19 cellular contexts compared by ENCODE assay signal in genomic region chr2:102661846-102662245, GRCh38. TPM values are rescaled to one million over a fixed set of nuclear protein-coding genes. Genes with fewer than 3 reads are reported as not detected.
DNase-seq lines count a peak whose midpoint lies in the region; ATAC-seq, FAIRE-seq and TF ChIP-seq lines count a peak whose summit lies in the region.
"Had no signal": no experiment of that assay in that cellular context is flagged by ENCODE, and none has a peak within 500 bp of the region (broad histone marks: within the 10 kb centered on the region; RNA-seq: fewer than 3 reads in every experiment).

No MANE protein-coding gene starts in this region.

- H3K27ac Mint-ChIP-seq in activated CD4-positive, alpha-beta T cell treated with anti-CD3 and anti-CD28 coated beads for 36 hours: peak overlapping the region; percentile 55
- H3K27ac Mint-ChIP-seq: CD4-positive, alpha-beta memory T cell had no signal

- H3K4me3 ChIP-seq in hepatocyte: no peak overlapping the region
- no peak overlapping the region for H3K4me3 ChIP-seq in HepG2 (replicated peaks in 1 of 3; ENCODE audit: insufficient read depth in 1 of 3, low read depth in 2 of 3, low read length in 3 of 3)
- H3K4me3 ChIP-seq: A549, BLaER1 had no signal

- H3K4me1 ChIP-seq in hepatocyte (ENCODE audit: insufficient read depth) (no peaks in the 10 kb centered on the region), HepG2 (ENCODE audit: insufficient read depth, low read length) (0 out of 2 replicates have a peak, but pooled peaks cover 6% of the 10 kb centered on the region)

- 43% methylated on average over 5 of the region's 5 CpGs for WGBS in hepatocyte (ENCODE audit: low lambda C conversion rate, missing lambda C conversion rate)
- WGBS in HepG2 (ENCODE audit: low lambda C conversion rate): 61% methylated on average over 5 of the region's 5 CpGs

- ATAC-seq in activated CD4-positive, alpha-beta T cell treated with anti-CD3 and anti-CD28 coated beads for 36 hours: no peak
- ATAC-seq in HepG2: no peak
- ATAC-seq: A549, Right ventricle myocardium inferior had no signal

- BruUV-seq in HepG2 (replicated peaks; lab: Mats Ljungman, UMichigan): no TSS peak

- no peak for FAIRE-seq in HepG2 (lab: Jason Lieb, UNC)
- FAIRE-seq: A549, D721Med, RCC 7860 had no signal

- TF ChIP-seq POLR2A in HepG2 (IDR thresholded peaks at IDR 0.05; ENCODE audit: insufficient read depth in 1 of 2, low read depth in 2 of 2, low read length in 2 of 2): no peak

- H3K4me2 ChIP-seq in hepatocyte (no peak overlapping the region), HepG2 (ENCODE audit: low read depth, low read length) (no peak overlapping the region)
- H3K4me2 ChIP-seq: A549 had no signal

- H3K9ac ChIP-seq in HepG2 (ENCODE audit: insufficient read depth, low read depth, low read length): no peak overlapping the region
- H3K9ac ChIP-seq: BLaER1 had no signal

- TF ChIP-seq CTCF in hepatocyte (IDR thresholded peaks at IDR 0.05; ENCODE audit: poor library complexity) (no peak), HepG2 (CRISPR knock-in tag; IDR thresholded peaks at IDR 0.05) (no peak)

- H3K27me3 ChIP-seq in hepatocyte (no peaks in the 10 kb centered on the region), HepG2 (ENCODE audit: control insufficient read depth in 1 of 2, insufficient read depth in 2 of 2, low read length in 2 of 2) (peaks cover 0 to 16% of the 10 kb centered on the region in 2 experiments; a peak in 1 of 5 replicates)
- H3K27me3 ChIP-seq: BLaER1 had no signal

- in situ Hi-C loops in HepG2 (cut with HindIII; ENCODE audit: extremely low pct_ligation_motif_present, low pct_unique_long_range_greater_than_20kb): no loop called here

- H3K27me3 Mint-ChIP-seq in activated CD4-positive, alpha-beta T cell treated with anti-CD3 and anti-CD28 coated beads for 36 hours: no peaks in the 10 kb centered on the region

- H3K9me3 ChIP-seq in hepatocyte (ENCODE audit: low read depth) (no peaks in the 10 kb centered on the region), HepG2 (ENCODE audit: low read length) (no peaks in the 10 kb centered on the region)
- H3K9me3 ChIP-seq: A549, BLaER1 had no signal

- H3K4me3 Mint-ChIP-seq in activated CD4-positive, alpha-beta T cell treated with anti-CD3 and anti-CD28 coated beads for 36 hours: no peak overlapping the region

- intact Hi-C loops in activated CD4-positive, alpha-beta T cell treated with anti-CD3 and anti-CD28 coated beads for 36 hours (cut with DNase I, micrococcal nuclease): no loop called here
- intact Hi-C loops in HepG2 (cut with micrococcal nuclease; ENCODE audit: unreplicated experiment): no loop called here

- no peak for DNase-seq in activated CD4-positive, alpha-beta T cell treated with anti-CD3 and anti-CD28 coated beads for 36 hours
- DNase-seq in activated CD4-positive, alpha-beta T cell treated with anti-CD3 and anti-CD28 coated beads for 48 hours: no peak
- DNase-seq in HT-29 (ENCODE audit: low spot score) (peak; percentile 62), hepatocyte (ENCODE audit: low spot score) (peak; percentile 31), putamen (ENCODE audit: low spot score) (peak; percentile 11), SIG-M5 (lab: John Stamatoyannopoulos, UW) (no peak), SKM-1 treated with dmso at 0.1 percent for 144 hours (lab: John Stamatoyannopoulos, UW; ENCODE audit: unreplicated experiment) (no peak), HepG2 (ENCODE audit: low spot score) (no peak)
- DNase-seq: CD4-positive, alpha-beta memory T cell; KBM-7; NCI-H1105 treated with DMSO at 0.1 percent for 48 hours; NCI-H1694 treated with DMSO at 0.1 percent for 48 hours; NCI-H2227 treated with DMSO at 0.1 percent for 48 hours; NCI-H510A treated with DMSO at 0.1 percent for 48 hours had no signal

- POLR2A ChIA-PET in activated CD4-positive, alpha-beta T cell treated with anti-CD3 and anti-CD28 coated beads for 36 hours (lab: Charles Lee): no interaction called here
- POLR2A ChIA-PET in HepG2 (lab: Yijun Ruan, JAX): no interaction called here

- TF ChIP-seq EP300 in HepG2 (IDR thresholded peaks at IDR 0.05; ENCODE audit: low read depth in 2 of 2, low read length in 2 of 2): no peak
- TF ChIP-seq EP300 in HepG2 (CRISPR knock-in tag; IDR thresholded peaks at IDR 0.05; ENCODE audit: borderline replicate concordance): no peak

- no peak for TF ChIP-seq RAD21 in HepG2 (CRISPR knock-in tag; IDR thresholded peaks at IDR 0.05)

- H3K36me3 ChIP-seq in hepatocyte (replicated peaks; ENCODE audit: insufficient read depth, low read depth) (no peaks in the 10 kb centered on the region), HepG2 (replicated peaks in 1 of 2; ENCODE audit: control insufficient read depth in 1 of 2, insufficient read depth in 2 of 2, low read length in 2 of 2) (no peaks in the 10 kb centered on the region)
- H3K36me3 ChIP-seq: BLaER1 had no signal

- no peak overlapping the region for H3K27ac ChIP-seq in hepatocyte
- H3K27ac ChIP-seq in HepG2 (ENCODE audit: extremely low read length, insufficient read depth, low read length): no peak overlapping the region
- H3K27ac ChIP-seq: BLaER1 had no signal

- H3K36me3 Mint-ChIP-seq in activated CD4-positive, alpha-beta T cell treated with anti-CD3 and anti-CD28 coated beads for 36 hours (ENCODE audit: low read depth): no peaks in the 10 kb centered on the region
- H3K36me3 Mint-ChIP-seq: CD4-positive, alpha-beta memory T cell had no signal

- no peaks in the 10 kb centered on the region for H4K20me1 ChIP-seq in hepatocyte (ENCODE audit: insufficient read depth, poor library complexity, severe bottlenecking)
- H4K20me1 ChIP-seq in HepG2 (ENCODE audit: insufficient read depth, low read length): no peaks in the 10 kb centered on the region
- H4K20me1 ChIP-seq: BLaER1 had no signal

- H3K9me2 ChIP-seq in hepatocyte (replicated peaks; ENCODE audit: insufficient read depth): no peaks in the 10 kb centered on the region

- CTCF ChIA-PET in activated CD4-positive, alpha-beta T cell treated with anti-CD3 and anti-CD28 coated beads for 36 hours (lab: Charles Lee): interaction anchor here (1.2 to 1.3 kb wide), 2 partner anchors 46 to 140 kb away, joined by 3 read pairs; no protein-coding TSS in a partner anchor
- CTCF ChIA-PET in HepG2 (lab: Yijun Ruan, JAX; ENCODE audit: low intra/inter-chr PET ratio, low total read pairs): no interaction called here

- H3K79me2 ChIP-seq in hepatocyte (no peaks in the 10 kb centered on the region), HepG2 (ENCODE audit: insufficient read depth, low read length) (no peaks in the 10 kb centered on the region)

- peaks cover 50% of the 10 kb centered on the region for H3K4me1 Mint-ChIP-seq in activated CD4-positive, alpha-beta T cell treated with anti-CD3 and anti-CD28 coated beads for 36 hours

- no peaks in the 10 kb centered on the region for H3K9me3 Mint-ChIP-seq in activated CD4-positive, alpha-beta T cell treated with anti-CD3 and anti-CD28 coated beads for 36 hours (ENCODE audit: low read depth)
- H3K9me3 Mint-ChIP-seq: CD4-positive, alpha-beta memory T cell had no signal

- no peak overlapping the region for H2AFZ ChIP-seq in hepatocyte
- no peak overlapping the region for H2AFZ ChIP-seq in HepG2 (ENCODE audit: low read length)

TF ChIP-seq in HepG2, 621 proteins besides CTCF, POLR2A, EP300 and RAD21 (continues in another document):
- TF ChIP-seq NCOR1 (IDR thresholded peaks at IDR 0.05; ENCODE audit: borderline replicate concordance, low read length) (no peak), ZNF276 (CRISPR knock-in tag; IDR thresholded peaks at IDR 0.05; ENCODE audit: low read depth) (no peak), ZNF605 (CRISPR knock-in tag; IDR thresholded peaks at IDR 0.05) (no peak), ZNF703 (CRISPR knock-in tag; IDR thresholded peaks at IDR 0.05; ENCODE audit: borderline replicate concordance) (no peak), ERF (CRISPR knock-in tag; IDR thresholded peaks at IDR 0.05) (no peak)

RNA-seq across cellular contexts. Expression of gene SLC9A2, which starts 42.5 kb away (rescaled TPM):
- under 1 TPM; 0.04 to 0.07 TPM for total RNA-seq in activated CD4-positive, alpha-beta T cell treated with anti-CD3 and anti-CD28 coated beads for 36 hours
- 0.43 and 0.83 TPM in 2 replicates for total RNA-seq in HT-29 (2014; rRNA removed; shearing (Covaris generic))
- 2.1 and 2.7 TPM in 2 replicates for total RNA-seq in hepatocyte
- 0.52 and 1.1 TPM in 2 replicates for polyA plus RNA-seq in hepatocyte
- 0.02 TPM in 1 of 2 replicates, not detected in the other for total RNA-seq in HepG2 (2016; rRNA removed; fragmentation: Illumina TruSeq; extraction: Trizol)
- not detected in 2 replicates for total RNA-seq in HepG2 (2016; cell fraction: cytosol; rRNA removed; fragmentation: Illumina TruSeq; extraction: Trizol; ENCODE audit: low read depth)
- total RNA-seq in HepG2 (2016; cell fraction: insoluble cytoplasmic fraction; rRNA removed; fragmentation: Illumina TruSeq; extraction: Trizol): not detected in 2 replicates
- not detected in 2 replicates for total RNA-seq in HepG2 (2016; cell fraction: membrane; rRNA removed; fragmentation: Illumina TruSeq; extraction: Trizol)
- not detected in 2 replicates for total RNA-seq in HepG2 (2016; cell fraction: nucleus; rRNA removed; fragmentation: Illumina TruSeq; extraction: Trizol)
- polyA plus RNA-seq in HepG2 (2011; rRNA removed): not detected in 2 replicates
- 0.01 TPM in 1 of 2 replicates, not detected in the other for polyA plus RNA-seq in HepG2 (2011; cell fraction: cytosol; rRNA removed)
- 0.03 TPM in 1 of 2 replicates, not detected in the other for polyA plus RNA-seq in HepG2 (2011; cell fraction: nucleus; rRNA removed)
- polyA plus RNA-seq in HepG2 (2012): not detected in 2 replicates
- not detected in 2 replicates for polyA plus RNA-seq in HepG2 (2016; cell fraction: cytosol; fragmentation: Illumina TruSeq; extraction: Trizol; ENCODE audit: low read depth)
- not detected in 2 replicates for polyA plus RNA-seq in HepG2 (2016; cell fraction: insoluble cytoplasmic fraction; fragmentation: Illumina TruSeq; extraction: Trizol; ENCODE audit: low read depth)
- polyA plus RNA-seq in HepG2 (2016; cell fraction: membrane; fragmentation: Illumina TruSeq; extraction: Trizol; ENCODE audit: low read depth): not detected in 2 replicates
- polyA plus RNA-seq in HepG2 (2016; cell fraction: nucleus; fragmentation: Illumina TruSeq; extraction: Trizol; ENCODE audit: insufficient read depth, low read depth): not detected in 2 replicates
- 3.7 TPM in 1 of 2 replicates, not detected in the other for polyA minus RNA-seq in HepG2 (2011; rRNA and poly(A)+ RNA removed; ENCODE audit: low replicate concordance)
- polyA minus RNA-seq in HepG2 (2011; cell fraction: cytosol; rRNA and poly(A)+ RNA removed): not detected in 2 replicates
- not detected in 2 replicates for polyA minus RNA-seq in HepG2 (2011; cell fraction: nucleus; rRNA and poly(A)+ RNA removed)
- total RNA-seq: CD4-positive, alpha-beta memory T cell had no signal
- polyA plus RNA-seq: CD4-positive, alpha-beta memory T cell had no signal

Comparison
In these comparisons a context has a peak if more than half of its experiments do, and no peak if none do; other contexts are left out.
1. DNase-seq: peak in HT-29 (single experiment), hepatocyte (single experiment) and putamen (single experiment); none in activated CD4-positive, alpha-beta T cell treated with anti-CD3 and anti-CD28 coated beads for 36 hours (single experiment), activated CD4-positive, alpha-beta T cell treated with anti-CD3 and anti-CD28 coated beads for 48 hours (single experiment), SIG-M5 (single experiment), SKM-1 treated with dmso at 0.1 percent for 144 hours (single experiment) and HepG2 (single experiment).